8 cellular contexts compared by ENCODE assay signal in the genomic region with DNA sequence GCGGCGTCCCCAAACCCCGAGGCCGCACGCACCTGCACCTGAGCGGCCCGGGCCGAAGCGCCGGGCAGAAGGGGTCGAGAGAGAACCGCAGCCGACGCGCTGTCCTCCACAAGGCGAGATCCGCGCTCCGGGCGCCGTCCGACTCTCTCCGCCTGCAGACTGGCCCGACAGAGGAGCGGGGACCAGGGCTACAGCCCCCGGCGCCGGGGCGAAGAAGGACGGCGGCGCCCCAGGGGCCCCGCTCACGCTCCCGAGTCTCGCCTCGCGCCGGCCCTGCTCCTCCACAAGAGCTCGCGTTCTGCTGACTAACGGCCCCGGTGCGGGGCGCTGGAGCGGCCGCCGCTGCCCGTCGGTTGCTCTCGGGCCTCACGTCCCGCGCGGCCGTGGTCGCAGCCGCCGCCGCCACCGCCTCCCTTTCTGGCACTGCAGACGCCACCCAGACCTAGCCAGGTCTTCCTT. TPM values are rescaled to one million over a fixed set of nuclear protein-coding genes. Genes with fewer than 3 reads are reported as not detected.
DNase-seq lines count a peak whose midpoint lies in the region; ATAC-seq, FAIRE-seq and TF ChIP-seq lines count a peak whose summit lies in the region.

No MANE protein-coding gene starts in this region.

- peaks cover 29% of the 10 kb centered on the region for H3K4me1 ChIP-seq in KMS-11 (ENCODE audit: low read depth, poor library complexity, severe bottlenecking)

- FAIRE-seq in GM12892 (lab: Jason Lieb, UNC) (no peak), bronchial epithelial cell (lab: Jason Lieb, UNC) (no peak)

- no peaks in the 10 kb centered on the region for H3K36me3 Mint-ChIP-seq in mesothelial cell of epicardium

- H3K79me2 ChIP-seq in KMS-11 (ENCODE audit: insufficient read depth, low read depth), result peaks cover 86% of the 10 kb centered on the region

- H3K4me3 ChIP-seq in KMS-11 (IDR thresholded peaks at IDR 0.05; ENCODE audit: insufficient read depth, low read depth, low read length), result no peak overlapping the region
- H3K4me3 ChIP-seq in bronchial epithelial cell (ENCODE audit: low read depth, low read length), result peak overlapping the region; percentile 76

- ATAC-seq in GM21723 (IDR thresholded peaks at IDR 0.05; ENCODE audit: unreplicated experiment), result peak; percentile 24

- no peak for TF ChIP-seq POLR2A in GM12892 (IDR thresholded peaks at IDR 0.05; ENCODE audit: low read depth, low read length)

- peak; percentile 27 for DNase-seq in GM12892 (ENCODE audit: insufficient read length)
- no peak for DNase-seq in bronchial epithelial cell (ENCODE audit: low read depth)
- no peak for DNase-seq in mesothelial cell of epicardium (ENCODE audit: low spot score in 2 of 2, unreplicated experiment in 2 of 2)
- no peak for DNase-seq in GM03348 (ENCODE audit: low spot score)
- no peak for DNase-seq in activated CD4-positive, alpha-beta T cell treated with anti-CD3 and anti-CD28 coated beads for 4 hours
- no peak for DNase-seq in GF-D8 (lab: John Stamatoyannopoulos, UW)

- H3K4me3 Mint-ChIP-seq in mesothelial cell of epicardium, result peak overlapping the region; percentile 96

- no peaks in the 10 kb centered on the region for H3K27me3 Mint-ChIP-seq in mesothelial cell of epicardium (ENCODE audit: low read depth)

- H3K27ac ChIP-seq in KMS-11, result peak overlapping the region; percentile 91

- peak overlapping the region; percentile 99 for H3K27ac Mint-ChIP-seq in mesothelial cell of epicardium

- H4K20me1 ChIP-seq in KMS-11 (ENCODE audit: insufficient read depth), result peaks cover 24% of the 10 kb centered on the region

- peak overlapping the region; percentile 60 for H2AFZ ChIP-seq in KMS-11 (ENCODE audit: low read depth)

- H3K27me3 ChIP-seq in KMS-11 (ENCODE audit: insufficient read depth, low read depth) (no peaks in the 10 kb centered on the region), bronchial epithelial cell (ENCODE audit: control insufficient read depth, insufficient read depth, low read length) (no peaks in the 10 kb centered on the region)

- no peaks in the 10 kb centered on the region for H3K36me3 ChIP-seq in KMS-11 (ENCODE audit: insufficient read depth)
- H3K36me3 ChIP-seq in bronchial epithelial cell (ENCODE audit: control insufficient read depth, insufficient read depth, low read length), result no peaks in the 10 kb centered on the region

- no peaks in the 10 kb centered on the region for H3K9me3 Mint-ChIP-seq in mesothelial cell of epicardium

- peak overlapping the region; percentile 88 for H3K9ac ChIP-seq in KMS-11

- no peak for TF ChIP-seq CTCF in KMS-11 (conservative IDR thresholded peaks at IDR 0.05; ENCODE audit: low read depth, low read length)
- no peak for TF ChIP-seq CTCF in bronchial epithelial cell (IDR thresholded peaks at IDR 0.05; ENCODE audit: insufficient read depth, low read length, severe bottlenecking)
- TF ChIP-seq CTCF in mesothelial cell of epicardium (IDR thresholded peaks at IDR 0.05; ENCODE audit: unreplicated experiment), result no peak

- H3K4me2 ChIP-seq in KMS-11, result peak overlapping the region; percentile 98; the same call in 1 of the 2 replicates

- H3K4me1 Mint-ChIP-seq in mesothelial cell of epicardium, result peaks cover 48% of the 10 kb centered on the region

RNA-seq across cellular contexts. Expression of a gene that starts 0.4 kb away (rescaled TPM):
- polyA plus RNA-seq in GM12892 (2012; ENCODE audit: missing spikeins), result 8.0 TPM
- 24.7 and 32.5 TPM in 2 replicates for total RNA-seq in bronchial epithelial cell
- 27.0 to 30.3 TPM (median 27.8 TPM) in 3 replicates for total RNA-seq in mesothelial cell of epicardium

RNA-seq across cellular contexts. Expression of a gene that starts 0.8 kb away (rescaled TPM):
- polyA plus RNA-seq in GM12892 (2012; ENCODE audit: missing spikeins), result 13.1 TPM
- total RNA-seq in bronchial epithelial cell (11.3 and 14.1 TPM in 2 replicates), mesothelial cell of epicardium (13.6 to 15.9 TPM (median 15.2 TPM) in 3 replicates)
